In the genomic region with DNA sequence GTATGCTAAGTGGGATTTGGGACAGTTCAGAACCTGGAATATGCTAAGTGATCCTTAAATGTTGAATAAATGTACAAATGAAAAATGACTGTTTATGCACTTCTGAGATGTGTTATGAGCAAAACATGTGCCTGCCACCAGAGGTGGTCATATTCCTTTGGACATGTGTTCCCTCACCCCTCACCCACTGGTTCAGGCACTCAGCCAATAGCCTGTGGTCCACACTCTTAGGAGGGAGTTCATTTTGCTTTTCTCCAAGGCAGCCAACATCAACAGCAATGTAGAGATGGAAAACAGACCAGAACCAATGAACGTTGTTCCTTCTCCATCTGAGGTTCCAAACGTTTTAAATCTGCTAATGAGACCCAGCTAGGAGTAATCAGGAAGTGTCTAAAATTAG, we compare ENCODE assay signal across 22 cellular contexts.
"Had no signal": no experiment of that assay in that cellular context is flagged by ENCODE, and none has a peak within 500 bp of the region (broad histone marks: within the 10 kb centered on the region; RNA-seq: fewer than 3 reads in every experiment).

No MANE protein-coding gene starts in this region.

- ATAC-seq: activated CD8-positive, alpha-beta T cell treated with anti-CD3 and anti-CD28 coated beads for 36 hours; activated T-helper 17 cell treated with anti-CD3 and anti-CD28 coated beads, Interleukin-2, amount 50 U/mL, for 72 hours; left lobe of liver; pancreas; right lobe of liver; T-cell had no signal

- H3K27me3 ChIP-seq: pancreas, right lobe of liver, tibial nerve had no signal

- H3K4me3 ChIP-seq: esophagus squamous epithelium, pancreas, right lobe of liver, tibial nerve had no signal

- H3K36me3 ChIP-seq: esophagus squamous epithelium, pancreas, right lobe of liver, tibial nerve had no signal

- H3K9me3 ChIP-seq: esophagus squamous epithelium, pancreas, right lobe of liver, tibial nerve had no signal

- DNase-seq: activated CD4-positive, alpha-beta T cell treated with anti-CD3 and anti-CD28 coated beads for 48 hours; activated CD4-positive, CD25-positive, alpha-beta regulatory T cell; activated CD8-positive, alpha-beta T cell treated with anti-CD3 and anti-CD28 coated beads for 36 hours; activated naive CD4-positive, alpha-beta T cell; activated naive CD8-positive, alpha-beta T cell treated with anti-CD3 and anti-CD28 coated beads for 36 hours; activated T-cell treated with anti-CD3 and anti-CD28 coated beads, Interleukin-2, amount 50 U/mL, for 1 hour; amniotic stem cell; cerebellar nuclear complex; effector CD8-positive, alpha-beta T cell; esophagus squamous epithelium; foreskin melanocyte; hypothalamus; naive B cell; small intestine; stimulated activated CD4-positive, alpha-beta T cell treated with anti-CD3 and anti-CD28 coated beads, Interleukin-15, amount 100 ng/mL, for 24 hours; stimulated activated CD4-positive, alpha-beta T cell treated with anti-CD3 and anti-CD28 coated beads, Interleukin-2, amount 100 ng/mL, for 48 hours; T-cell had no signal

- H3K4me1 ChIP-seq: pancreas had no signal

- H3K27ac ChIP-seq: esophagus squamous epithelium, pancreas, right lobe of liver, tibial nerve had no signal
